1 cellular context compared by ENCODE assay signal in the genomic region with DNA sequence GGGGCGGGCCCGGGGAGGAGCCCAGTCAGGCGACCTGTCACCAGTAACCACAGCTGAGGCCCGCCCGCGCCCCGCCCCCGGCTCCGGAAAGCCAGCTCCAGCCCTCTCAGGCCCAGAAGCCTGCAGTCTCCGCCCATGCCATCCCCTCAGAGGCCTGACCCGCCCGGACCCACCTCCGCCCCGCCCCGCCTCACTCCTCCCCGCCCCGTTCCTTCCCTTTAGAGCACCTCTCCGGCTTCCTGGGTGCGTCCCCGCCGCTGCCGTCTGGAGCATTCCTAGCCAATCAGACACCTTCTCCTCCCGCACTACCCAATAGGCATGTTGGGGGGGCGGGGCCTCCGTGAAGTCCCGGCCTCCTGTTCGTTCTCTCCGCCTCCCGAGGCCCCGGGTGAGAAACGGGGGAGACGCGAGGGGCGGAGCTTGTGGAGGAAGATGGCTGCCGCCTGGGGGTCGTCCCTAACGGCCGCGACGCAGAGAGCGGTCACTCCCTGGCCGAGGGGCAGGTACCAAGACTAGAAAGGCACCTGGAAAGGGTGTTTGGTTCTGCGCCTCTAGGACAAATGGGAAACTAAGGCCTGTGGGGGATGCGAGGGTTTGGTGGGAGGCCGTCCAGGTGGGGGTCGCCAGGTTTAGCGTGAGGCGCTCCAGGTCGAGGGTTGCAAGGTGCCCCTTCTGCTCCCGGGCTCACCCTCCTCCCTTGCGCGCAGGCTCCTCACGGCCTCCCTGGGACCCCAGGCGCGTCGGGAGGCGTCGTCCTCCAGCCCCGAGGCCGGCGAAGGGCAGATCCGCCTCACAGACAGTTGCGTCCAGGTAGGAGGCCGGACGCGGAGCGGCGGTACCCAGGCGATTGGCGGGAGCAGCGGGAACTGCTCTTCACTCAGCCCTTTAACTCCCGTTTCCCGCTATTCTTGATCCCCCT.
TF ChIP-seq lines count a peak whose summit lies in the region.

Gene ISCA2, plus strand, starts transcription at position 423 of the 919 bp plus-strand sequence. Its CDS starts 10 bp downstream, at position 433.

TF ChIP-seq in HepG2, 621 proteins besides CTCF, POLR2A, EP300 and RAD21 (continued from another document and continues in another):
- TF ChIP-seq, protein P1, sequence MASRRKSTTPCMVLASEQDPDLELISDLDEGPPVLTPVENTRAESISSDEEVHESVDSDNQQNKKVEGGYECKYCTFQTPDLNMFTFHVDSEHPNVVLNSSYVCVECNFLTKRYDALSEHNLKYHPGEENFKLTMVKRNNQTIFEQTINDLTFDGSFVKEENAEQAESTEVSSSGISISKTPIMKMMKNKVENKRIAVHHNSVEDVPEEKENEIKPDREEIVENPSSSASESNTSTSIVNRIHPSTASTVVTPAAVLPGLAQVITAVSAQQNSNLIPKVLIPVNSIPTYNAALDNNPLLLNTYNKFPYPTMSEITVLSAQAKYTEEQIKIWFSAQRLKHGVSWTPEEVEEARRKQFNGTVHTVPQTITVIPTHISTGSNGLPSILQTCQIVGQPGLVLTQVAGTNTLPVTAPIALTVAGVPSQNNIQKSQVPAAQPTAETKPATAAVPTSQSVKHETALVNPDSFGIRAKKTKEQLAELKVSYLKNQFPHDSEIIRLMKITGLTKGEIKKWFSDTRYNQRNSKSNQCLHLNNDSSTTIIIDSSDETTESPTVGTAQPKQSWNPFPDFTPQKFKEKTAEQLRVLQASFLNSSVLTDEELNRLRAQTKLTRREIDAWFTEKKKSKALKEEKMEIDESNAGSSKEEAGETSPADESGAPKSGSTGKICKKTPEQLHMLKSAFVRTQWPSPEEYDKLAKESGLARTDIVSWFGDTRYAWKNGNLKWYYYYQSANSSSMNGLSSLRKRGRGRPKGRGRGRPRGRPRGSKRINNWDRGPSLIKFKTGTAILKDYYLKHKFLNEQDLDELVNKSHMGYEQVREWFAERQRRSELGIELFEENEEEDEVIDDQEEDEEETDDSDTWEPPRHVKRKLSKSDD (CRISPR knock-in tag; IDR thresholded peaks at IDR 0.05; ENCODE audit: low read depth): peak; percentile 40; the same call in 1 of the 2 replicates
- TF ChIP-seq POLR2G (IDR thresholded peaks at IDR 0.05; ENCODE audit: low read depth, low read length): peak; percentile 82
- TF ChIP-seq ZBTB20 (CRISPR knock-in tag; IDR thresholded peaks at IDR 0.05; ENCODE audit: borderline replicate concordance, low read depth): peak; percentile 20; the same call in 1 of the 2 replicates
- 0 out of 2 replicates have a peak, but pooled peaks have one; percentile 18 for TF ChIP-seq TERF1 (CRISPR knock-in tag; IDR thresholded peaks at IDR 0.05)
- TF ChIP-seq SAFB2 (CRISPR knock-in tag; IDR thresholded peaks at IDR 0.05; ENCODE audit: borderline replicate concordance, low read depth): peak; percentile 36; the same call in 1 of the 2 replicates
- TF ChIP-seq ZNF629 (CRISPR knock-in tag; conservative IDR thresholded peaks at IDR 0.05): no peak
- TF ChIP-seq ELK4 (CRISPR knock-in tag; IDR thresholded peaks at IDR 0.05; ENCODE audit: borderline replicate concordance): no peak
- 0 out of 2 replicates have a peak, but pooled peaks have one; percentile 23 for TF ChIP-seq HBP1 (CRISPR knock-in tag; IDR thresholded peaks at IDR 0.05; ENCODE audit: low read depth)
- 0 out of 2 replicates have a peak, but pooled peaks have one; percentile 26 for TF ChIP-seq PHF21A (CRISPR knock-in tag; IDR thresholded peaks at IDR 0.05)
- TF ChIP-seq STAT6 (CRISPR knock-in tag; IDR thresholded peaks at IDR 0.05; ENCODE audit: borderline replicate concordance): no peak
- TF ChIP-seq MLLT10 (CRISPR knock-in tag; IDR thresholded peaks at IDR 0.05): no peak
- TF ChIP-seq, protein P2, sequence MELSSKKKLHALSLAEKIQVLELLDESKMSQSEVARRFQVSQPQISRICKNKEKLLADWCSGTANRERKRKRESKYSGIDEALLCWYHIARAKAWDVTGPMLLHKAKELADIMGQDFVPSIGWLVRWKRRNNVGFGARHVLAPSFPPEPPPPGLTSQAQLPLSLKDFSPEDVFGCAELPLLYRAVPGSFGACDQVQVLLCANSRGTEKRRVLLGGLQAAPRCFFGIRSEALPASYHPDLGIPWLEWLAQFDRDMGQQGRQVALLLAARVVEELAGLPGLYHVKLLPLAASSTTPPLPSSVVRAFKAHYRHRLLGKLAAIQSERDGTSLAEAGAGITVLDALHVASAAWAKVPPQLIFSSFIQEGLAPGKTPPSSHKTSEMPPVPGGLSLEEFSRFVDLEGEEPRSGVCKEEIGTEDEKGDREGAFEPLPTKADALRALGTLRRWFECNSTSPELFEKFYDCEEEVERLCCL (CRISPR knock-in tag; IDR thresholded peaks at IDR 0.05; ENCODE audit: borderline replicate concordance): 0 out of 2 replicates have a peak, but pooled peaks have one; percentile 21
- peak; percentile 95 for TF ChIP-seq ZNF263 (CRISPR knock-in tag; IDR thresholded peaks at IDR 0.05)
- peak; percentile 47; the same call in 1 of the 2 replicates for TF ChIP-seq YEATS4 (CRISPR knock-in tag; IDR thresholded peaks at IDR 0.05; ENCODE audit: borderline replicate concordance)
- no peak for TF ChIP-seq CBX1 (IDR thresholded peaks at IDR 0.05; ENCODE audit: low read depth)
- peak; percentile 46 for TF ChIP-seq IKZF4 (CRISPR knock-in tag; IDR thresholded peaks at IDR 0.05; ENCODE audit: borderline replicate concordance, low read depth, not compliant biosample characterization)
- peak; percentile 70 for TF ChIP-seq MED8 (CRISPR knock-in tag; IDR thresholded peaks at IDR 0.05; ENCODE audit: insufficient replicate concordance)
- peak; percentile 69 for TF ChIP-seq PHF20 (CRISPR knock-in tag; IDR thresholded peaks at IDR 0.05)
- 0 out of 2 replicates have a peak, but pooled peaks have one; percentile 16 for TF ChIP-seq AHR (CRISPR knock-in tag; IDR thresholded peaks at IDR 0.05)
- TF ChIP-seq FOXK1 (CRISPR knock-in tag; IDR thresholded peaks at IDR 0.05; ENCODE audit: borderline replicate concordance, low read depth): peak; percentile 37; the same call in 1 of the 2 replicates
- TF ChIP-seq ZNF564 (CRISPR knock-in tag; IDR thresholded peaks at IDR 0.05): 0 out of 2 replicates have a peak, but pooled peaks have one; percentile 15
- TF ChIP-seq ZNF614 (CRISPR knock-in tag; IDR thresholded peaks at IDR 0.05; ENCODE audit: borderline replicate concordance): no peak
- TF ChIP-seq REXO4 (CRISPR knock-in tag; IDR thresholded peaks at IDR 0.05; ENCODE audit: borderline replicate concordance): 0 out of 2 replicates have a peak, but pooled peaks have one; percentile 58
- TF ChIP-seq BHLHE40 (IDR thresholded peaks at IDR 0.05; ENCODE audit: low read length): peak; percentile 83
- TF ChIP-seq CREM (IDR thresholded peaks at IDR 0.05): peak; percentile 37; the same call in 1 of the 2 replicates
- TF ChIP-seq CREM (CRISPR knock-in tag; IDR thresholded peaks at IDR 0.05): no peak
- TF ChIP-seq ZFX (CRISPR knock-in tag; IDR thresholded peaks at IDR 0.05; ENCODE audit: low read depth): peak; percentile 73
- TF ChIP-seq ZNF20 (CRISPR knock-in tag; IDR thresholded peaks at IDR 0.05): no peak
- TF ChIP-seq ZBTB7A (CRISPR knock-in tag; IDR thresholded peaks at IDR 0.05): peak; percentile 83
- TF ChIP-seq IRF9 (CRISPR knock-in tag; IDR thresholded peaks at IDR 0.05; ENCODE audit: borderline replicate concordance): 0 out of 2 replicates have a peak, but pooled peaks have one; percentile 44
- peak; percentile 76; the same call in 1 of the 2 replicates for TF ChIP-seq ARNT2 (CRISPR knock-in tag; IDR thresholded peaks at IDR 0.05; ENCODE audit: low read depth)
- TF ChIP-seq MATR3 (CRISPR knock-in tag; IDR thresholded peaks at IDR 0.05): no peak
- peak; percentile 69; the same call in 1 of the 2 replicates for TF ChIP-seq SIN3A (IDR thresholded peaks at IDR 0.05; ENCODE audit: borderline replicate concordance, low read depth, low read length)
- TF ChIP-seq, protein P3, sequence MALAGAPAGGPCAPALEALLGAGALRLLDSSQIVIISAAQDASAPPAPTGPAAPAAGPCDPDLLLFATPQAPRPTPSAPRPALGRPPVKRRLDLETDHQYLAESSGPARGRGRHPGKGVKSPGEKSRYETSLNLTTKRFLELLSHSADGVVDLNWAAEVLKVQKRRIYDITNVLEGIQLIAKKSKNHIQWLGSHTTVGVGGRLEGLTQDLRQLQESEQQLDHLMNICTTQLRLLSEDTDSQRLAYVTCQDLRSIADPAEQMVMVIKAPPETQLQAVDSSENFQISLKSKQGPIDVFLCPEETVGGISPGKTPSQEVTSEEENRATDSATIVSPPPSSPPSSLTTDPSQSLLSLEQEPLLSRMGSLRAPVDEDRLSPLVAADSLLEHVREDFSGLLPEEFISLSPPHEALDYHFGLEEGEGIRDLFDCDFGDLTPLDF (CRISPR knock-in tag; IDR thresholded peaks at IDR 0.05): peak; percentile 22; the same call in 1 of the 2 replicates
- TF ChIP-seq, protein P4, sequence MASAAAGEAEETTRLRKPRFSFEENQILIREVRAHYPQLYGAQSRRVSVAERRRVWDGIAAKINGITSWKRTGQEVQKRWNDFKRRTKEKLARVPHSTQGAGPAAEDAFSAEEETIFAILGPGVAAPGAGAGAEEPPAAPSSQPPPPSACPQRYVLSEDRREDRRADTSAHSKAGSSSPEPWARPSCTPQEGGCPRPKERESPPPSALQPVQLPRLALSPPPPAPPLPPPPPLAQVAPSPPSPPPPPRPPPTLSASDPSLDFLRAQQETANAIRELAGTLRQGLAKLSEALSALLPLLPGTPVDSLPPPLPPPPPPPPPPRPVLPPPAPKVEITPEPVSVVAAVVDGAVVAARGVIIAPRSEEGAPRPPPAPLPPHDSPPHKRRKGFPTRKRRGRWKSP (CRISPR knock-in tag; IDR thresholded peaks at IDR 0.05): peak; percentile 63; the same call in 1 of the 2 replicates
- peak; percentile 87 for TF ChIP-seq RFX5 (IDR thresholded peaks at IDR 0.05; ENCODE audit: low read depth, low read length)
- TF ChIP-seq ATF7 (IDR thresholded peaks at IDR 0.05): no peak
- TF ChIP-seq ATF7 (CRISPR knock-in tag; IDR thresholded peaks at IDR 0.05): 0 out of 2 replicates have a peak, but pooled peaks have one; percentile 26
- 0 out of 2 replicates have a peak, but pooled peaks have one; percentile 18 for TF ChIP-seq ZNF605 (CRISPR knock-in tag; IDR thresholded peaks at IDR 0.05)
- peak; percentile 68; the same call in 1 of the 2 replicates for TF ChIP-seq LBX2 (CRISPR knock-in tag; IDR thresholded peaks at IDR 0.05; ENCODE audit: borderline replicate concordance)
